8 cellular contexts compared by ENCODE assay signal in the genomic region with DNA sequence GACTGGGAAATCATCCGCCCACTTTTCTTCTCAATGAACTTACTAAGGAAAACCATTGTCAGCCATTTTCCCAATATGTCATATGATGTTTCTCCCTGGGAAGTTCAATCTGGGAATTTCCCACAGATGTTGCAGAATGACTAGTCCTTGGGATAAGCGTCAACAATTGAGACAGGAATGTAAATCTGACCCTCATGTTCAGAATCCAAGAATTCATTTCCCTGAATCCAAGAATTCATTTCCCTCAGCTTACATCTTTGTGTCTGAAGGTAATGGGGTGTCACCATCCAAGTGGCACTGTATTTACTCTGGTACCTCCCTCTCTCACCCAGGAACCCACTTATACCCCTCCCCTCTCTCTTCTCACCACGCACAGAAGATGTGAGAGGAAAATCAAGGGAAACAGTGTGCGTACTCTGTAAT. TPM values are rescaled to one million over a fixed set of nuclear protein-coding genes. Genes with fewer than 3 reads are reported as not detected.
DNase-seq lines count a peak whose midpoint lies in the region; ATAC-seq and TF ChIP-seq lines count a peak whose summit lies in the region.

No MANE protein-coding gene starts in this region.

- H3K4me3 ChIP-seq in CD8-positive, alpha-beta T cell (ENCODE audit: low read depth, low read length): no peak overlapping the region

- CTCF ChIA-PET in CD8-positive, alpha-beta T cell (lab: Charles Lee): interaction anchor here (1.1 to 2.2 kb wide), 3 partner anchors 12 to 196 kb away, joined by 3 to 6 read pairs (median 4); no protein-coding TSS in a partner anchor

- peaks cover 86% of the 10 kb centered on the region for H3K4me1 Mint-ChIP-seq in CD8-positive, alpha-beta T cell (ENCODE audit: low read depth)
- H3K4me1 Mint-ChIP-seq in effector memory CD8-positive, alpha-beta T cell (ENCODE audit: low read depth in 2 of 2): peaks cover 47 to 72% of the 10 kb centered on the region in 2 donors
- peaks cover 81% of the 10 kb centered on the region for H3K4me1 Mint-ChIP-seq in osteocyte (ENCODE audit: unreplicated experiment)

- H3K36me3 Mint-ChIP-seq in CD8-positive, alpha-beta T cell: peaks cover 9% of the 10 kb centered on the region
- peaks cover 21% of the 10 kb centered on the region for H3K36me3 Mint-ChIP-seq in effector memory CD8-positive, alpha-beta T cell (ENCODE audit: insufficient read depth)
- peaks cover 19% of the 10 kb centered on the region for H3K36me3 Mint-ChIP-seq in osteocyte (ENCODE audit: unreplicated experiment)

- peak overlapping the region; percentile 79 for H3K27ac Mint-ChIP-seq in CD8-positive, alpha-beta T cell
- peak overlapping the region; percentile 90 to 93 for H3K27ac Mint-ChIP-seq in effector memory CD8-positive, alpha-beta T cell
- peak overlapping the region; percentile 85 for H3K27ac Mint-ChIP-seq in osteocyte (ENCODE audit: unreplicated experiment)

- POLR2A ChIA-PET in CD8-positive, alpha-beta T cell (lab: Charles Lee): interaction anchor here (0.6 to 11.3 kb wide), 3 partner anchors 11 to 143 kb away, joined by 3 to 102 read pairs (median 5); partner anchors contain the start of gene KLF9

- no peaks in the 10 kb centered on the region for H3K36me3 ChIP-seq in CD8-positive, alpha-beta T cell (ENCODE audit: insufficient read depth, low read length)

- H3K4me1 ChIP-seq in CD8-positive, alpha-beta T cell (ENCODE audit: insufficient read depth, low read length): peaks cover 67% of the 10 kb centered on the region

- no peak overlapping the region for H3K27ac ChIP-seq in CD8-positive, alpha-beta T cell (ENCODE audit: low read depth, low read length)

- H3K9me3 ChIP-seq in CD8-positive, alpha-beta T cell (ENCODE audit: low read length): no peaks in the 10 kb centered on the region

- TF ChIP-seq CTCF in CD8-positive, alpha-beta T cell (IDR thresholded peaks at IDR 0.05): no peak
- no peak for TF ChIP-seq CTCF in osteocyte (IDR thresholded peaks at IDR 0.05)

- peak overlapping the region; percentile 82 for H3K4me3 Mint-ChIP-seq in CD8-positive, alpha-beta T cell
- H3K4me3 Mint-ChIP-seq in effector memory CD8-positive, alpha-beta T cell: peak overlapping the region; percentile 62 to 67
- peak overlapping the region; percentile 64 for H3K4me3 Mint-ChIP-seq in osteocyte (ENCODE audit: unreplicated experiment)

- intact Hi-C loops in CD8-positive, alpha-beta T cell (cut with DNase I, micrococcal nuclease): loop anchor here (2.0 to 5.0 kb wide), 2 partner anchors 14 to 55 kb away; no protein-coding TSS in a partner anchor

- no peaks in the 10 kb centered on the region for H3K27me3 ChIP-seq in CD8-positive, alpha-beta T cell (ENCODE audit: insufficient read depth, low read length)

- no peaks in the 10 kb centered on the region for H3K9me3 Mint-ChIP-seq in CD8-positive, alpha-beta T cell
- H3K9me3 Mint-ChIP-seq in effector memory CD8-positive, alpha-beta T cell: no peaks in the 10 kb centered on the region
- no peaks in the 10 kb centered on the region for H3K9me3 Mint-ChIP-seq in osteocyte (ENCODE audit: unreplicated experiment)

- no peak for DNase-seq in CD8-positive, alpha-beta T cell
- peak; percentile 69 for DNase-seq in NCI-H69 (lab: John Stamatoyannopoulos, UW)
- DNase-seq in effector memory CD8-positive, alpha-beta T cell: no peak
- DNase-seq in osteocyte (ENCODE audit: extremely low spot score, unreplicated experiment): no peak

- no peaks in the 10 kb centered on the region for H3K27me3 Mint-ChIP-seq in CD8-positive, alpha-beta T cell (ENCODE audit: low read depth)
- no peaks in the 10 kb centered on the region for H3K27me3 Mint-ChIP-seq in effector memory CD8-positive, alpha-beta T cell
- H3K27me3 Mint-ChIP-seq in osteocyte (ENCODE audit: unreplicated experiment): no peaks in the 10 kb centered on the region

- no peak for ATAC-seq in CD8-positive, alpha-beta T cell
- no peak for ATAC-seq in effector memory CD8-positive, alpha-beta T cell (replicated peaks)
- no peak for ATAC-seq in GM18867 (IDR thresholded peaks at IDR 0.05; ENCODE audit: unreplicated experiment)
- no peak for ATAC-seq in GM21737 (IDR thresholded peaks at IDR 0.05; ENCODE audit: unreplicated experiment)
- ATAC-seq in HG03175 (IDR thresholded peaks at IDR 0.05; ENCODE audit: unreplicated experiment): no peak
- no peak for ATAC-seq in HG02763 (IDR thresholded peaks at IDR 0.05; ENCODE audit: unreplicated experiment)

RNA-seq across cellular contexts. Expression of gene KLF9, which starts 7.4 kb away (rescaled TPM):
- 10 to 100 TPM; 84.0 to 87.1 TPM for total RNA-seq in CD8-positive, alpha-beta T cell
- total RNA-seq in osteocyte: 83.4 and 85.3 TPM in 2 replicates
